ENCODE assay signal across 12 cellular contexts in the genomic region with DNA sequence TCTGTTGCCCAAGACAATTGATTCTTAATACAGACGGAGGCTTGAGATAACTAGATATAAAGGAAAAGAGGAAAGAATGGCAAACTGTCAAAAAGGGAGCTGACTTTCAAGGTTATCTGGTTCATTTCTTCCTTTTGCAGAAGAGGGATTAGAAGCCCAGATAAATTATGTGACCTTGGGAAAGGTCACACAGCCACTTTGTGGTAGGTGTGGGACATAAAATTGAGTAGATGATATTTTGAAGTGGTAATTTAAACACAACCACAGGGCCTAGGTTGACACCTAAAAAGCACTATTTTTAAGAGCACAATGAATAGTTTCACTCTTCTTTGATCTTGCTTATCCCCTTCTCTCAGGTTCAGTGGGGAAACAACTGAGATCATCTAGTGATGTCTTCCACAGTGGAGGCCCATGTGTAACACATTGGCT. TPM values are rescaled to one million over a fixed set of nuclear protein-coding genes. Genes with fewer than 3 reads are reported as not detected.
A peak's percentile ranks its signal among the peaks of the same experiment; 100 is the strongest.
DNase-seq lines count a peak whose midpoint lies in the region; ATAC-seq, FAIRE-seq and TF ChIP-seq lines count a peak whose summit lies in the region.
"Had no signal": no experiment of that assay in that cellular context is flagged by ENCODE, and none has a peak within 500 bp of the region (broad histone marks: within the 10 kb centered on the region; RNA-seq: fewer than 3 reads in every experiment).

No MANE protein-coding gene starts in this region.

- TF ChIP-seq CTCF in D721Med (IDR thresholded peaks at IDR 0.05; ENCODE audit: insufficient read depth, missing control alignments) (no peak), ascending aorta (IDR thresholded peaks at IDR 0.05) (no peak)

- H3K27ac ChIP-seq in CD4-positive, CD25-positive, alpha-beta regulatory T cell (ENCODE audit: insufficient read depth, low read length, poor library complexity, severe bottlenecking) = peak overlapping the region; percentile 67
- H3K27ac ChIP-seq in ascending aorta = no peak overlapping the region

- no peaks in the 10 kb centered on the region for H3K9me3 Mint-ChIP-seq in CD4-positive, CD25-positive, alpha-beta regulatory T cell
- peaks cover 5% of the 10 kb centered on the region for H3K9me3 Mint-ChIP-seq in activated naive CD8-positive, alpha-beta T cell treated with anti-CD3 and anti-CD28 coated beads, Interleukin-2, amount 10 ng/mL, durations not matched to agents 7 days and 5 days

- no peaks in the 10 kb centered on the region for H3K36me3 ChIP-seq in CD4-positive, CD25-positive, alpha-beta regulatory T cell (ENCODE audit: control insufficient read depth, insufficient read depth, low read length)
- no peaks in the 10 kb centered on the region for H3K36me3 ChIP-seq in ascending aorta
- H3K36me3 ChIP-seq: neutrophil had no signal

- H3K4me3 ChIP-seq in CD4-positive, CD25-positive, alpha-beta regulatory T cell (ENCODE audit: low read depth, low read length) = peak overlapping the region; percentile 72
- no peak overlapping the region for H3K4me3 ChIP-seq in ascending aorta

- intact Hi-C loops in ascending aorta (cut with DNase I) = no loop called here

- H3K27me3 ChIP-seq in CD4-positive, CD25-positive, alpha-beta regulatory T cell (ENCODE audit: control insufficient read depth, insufficient read depth, low read length) = no peaks in the 10 kb centered on the region
- H3K27me3 ChIP-seq in ascending aorta = no peaks in the 10 kb centered on the region
- H3K27me3 ChIP-seq: neutrophil had no signal

- peak in 1 of 3 donors; percentile 49 for DNase-seq in CD4-positive, CD25-positive, alpha-beta regulatory T cell
- no peak for DNase-seq in activated naive CD8-positive, alpha-beta T cell treated with anti-CD3 and anti-CD28 coated beads, Interleukin-2, amount 10 ng/mL, durations not matched to agents 7 days and 5 days
- DNase-seq in D721Med (ENCODE audit: insufficient read length, low spot score) (no peak), ascending aorta (ENCODE audit: low spot score in 2 of 2) (no peak), cerebellar nuclear complex (lab: John Stamatoyannopoulos, UW) (no peak), NCI-H2227 treated with DMSO at 0.1 percent for 48 hours (lab: John Stamatoyannopoulos, UW) (no peak)
- DNase-seq: COR-L47, hippocampal formation had no signal

- ATAC-seq in CD4-positive, CD25-positive, alpha-beta regulatory T cell (ENCODE audit: low read depth in 2 of 2) = peak; percentile 28 to 43
- ATAC-seq in GM19372 (IDR thresholded peaks at IDR 0.05; ENCODE audit: low read depth, unreplicated experiment) (peak; percentile 41), HG03432 (IDR thresholded peaks at IDR 0.05; ENCODE audit: unreplicated experiment) (peak; percentile 57)
- ATAC-seq in activated naive CD8-positive, alpha-beta T cell treated with anti-CD3 and anti-CD28 coated beads, Interleukin-2, amount 10 ng/mL, durations not matched to agents 7 days and 5 days (ENCODE audit: low read depth) = peak; percentile 84

- POLR2A ChIA-PET in activated naive CD8-positive, alpha-beta T cell treated with anti-CD3 and anti-CD28 coated beads, Interleukin-2, amount 10 ng/mL, durations not matched to agents 7 days and 5 days (lab: Charles Lee) = interaction anchor here (0.6 to 3.9 kb wide), 6 partner anchors 9 to 186 kb away, joined by 3 to 45 read pairs (median 4); a partner anchor contains a TSS

- H3K27me3 Mint-ChIP-seq in CD4-positive, CD25-positive, alpha-beta regulatory T cell = no peaks in the 10 kb centered on the region
- no peaks in the 10 kb centered on the region for H3K27me3 Mint-ChIP-seq in activated naive CD8-positive, alpha-beta T cell treated with anti-CD3 and anti-CD28 coated beads, Interleukin-2, amount 10 ng/mL, durations not matched to agents 7 days and 5 days

- peaks cover 23 to 67% (median 45%) of the 10 kb centered on the region in 4 donors for H3K4me1 Mint-ChIP-seq in CD4-positive, CD25-positive, alpha-beta regulatory T cell
- H3K4me1 Mint-ChIP-seq in activated naive CD8-positive, alpha-beta T cell treated with anti-CD3 and anti-CD28 coated beads, Interleukin-2, amount 10 ng/mL, durations not matched to agents 7 days and 5 days = peaks cover 40% of the 10 kb centered on the region

- no peaks in the 10 kb centered on the region for H3K36me3 Mint-ChIP-seq in CD4-positive, CD25-positive, alpha-beta regulatory T cell
- H3K36me3 Mint-ChIP-seq in activated naive CD8-positive, alpha-beta T cell treated with anti-CD3 and anti-CD28 coated beads, Interleukin-2, amount 10 ng/mL, durations not matched to agents 7 days and 5 days = peaks cover 10% of the 10 kb centered on the region

- H3K27ac Mint-ChIP-seq in CD4-positive, CD25-positive, alpha-beta regulatory T cell = peak overlapping the region; percentile 88 to 97 (median 94)
- peak overlapping the region; percentile 97 for H3K27ac Mint-ChIP-seq in activated naive CD8-positive, alpha-beta T cell treated with anti-CD3 and anti-CD28 coated beads, Interleukin-2, amount 10 ng/mL, durations not matched to agents 7 days and 5 days

- no peaks in the 10 kb centered on the region for H3K9me3 ChIP-seq in CD4-positive, CD25-positive, alpha-beta regulatory T cell (ENCODE audit: control insufficient read depth in 2 of 2, low read length in 2 of 2)
- peaks cover 0 to 4% of the 10 kb centered on the region in 2 donors for H3K9me3 ChIP-seq in ascending aorta
- H3K9me3 ChIP-seq: neutrophil had no signal

- peak overlapping the region; percentile 64 to 90 (median 78) for H3K4me3 Mint-ChIP-seq in CD4-positive, CD25-positive, alpha-beta regulatory T cell
- peak overlapping the region; percentile 78 for H3K4me3 Mint-ChIP-seq in activated naive CD8-positive, alpha-beta T cell treated with anti-CD3 and anti-CD28 coated beads, Interleukin-2, amount 10 ng/mL, durations not matched to agents 7 days and 5 days

- no peak for FAIRE-seq in D721Med (lab: Jason Lieb, UNC)

- peaks cover 40% of the 10 kb centered on the region for H3K4me1 ChIP-seq in CD4-positive, CD25-positive, alpha-beta regulatory T cell (ENCODE audit: control insufficient read depth, insufficient read depth, low read length, poor library complexity, severe bottlenecking)
- no peaks in the 10 kb centered on the region for H3K4me1 ChIP-seq in ascending aorta

RNA-seq across cellular contexts. Expression of a gene that starts 16.9 kb away (rescaled TPM):
- 50.1 TPM for total RNA-seq in CD4-positive, CD25-positive, alpha-beta regulatory T cell
- 10 to 100 TPM; 53.1 to 63.3 (median 57.1) TPM for polyA plus RNA-seq in CD4-positive, CD25-positive, alpha-beta regulatory T cell
- 10 to 100 TPM; 49.8 to 57.1 TPM for total RNA-seq in activated naive CD8-positive, alpha-beta T cell treated with anti-CD3 and anti-CD28 coated beads, Interleukin-2, amount 10 ng/mL, durations not matched to agents 7 days and 5 days
- 36.7 TPM for total RNA-seq in ascending aorta
- total RNA-seq: LHCN-M2 had no signal
